8 cellular contexts compared by ENCODE assay signal in genomic region chr4:22356996-22357596, GRCh38.
DNase-seq lines count a peak whose midpoint lies in the region; ATAC-seq and TF ChIP-seq lines count a peak whose summit lies in the region.

No MANE protein-coding gene starts in this region.

- H3K4me3 ChIP-seq in psoas muscle, result no peak overlapping the region

- H3K4me3 Mint-ChIP-seq in stimulated activated naive CD8-positive, alpha-beta T cell treated with anti-CD3 and anti-CD28 coated beads, Interleukin-15, amount 100 ng/mL, for 72 hours, result no peak overlapping the region

- no peak overlapping the region for H3K27ac Mint-ChIP-seq in stimulated activated naive CD8-positive, alpha-beta T cell treated with anti-CD3 and anti-CD28 coated beads, Interleukin-15, amount 100 ng/mL, for 72 hours

- no peaks in the 10 kb centered on the region for H3K27me3 ChIP-seq in psoas muscle (ENCODE audit: insufficient read depth in 3 of 3, low read length in 2 of 3)

- H3K27ac ChIP-seq in psoas muscle, result no peak overlapping the region

- no peak for TF ChIP-seq CTCF in psoas muscle (IDR thresholded peaks at IDR 0.05)

- peaks cover 4% of the 10 kb centered on the region for H3K9me3 ChIP-seq in psoas muscle

- H3K4me1 Mint-ChIP-seq in stimulated activated naive CD8-positive, alpha-beta T cell treated with anti-CD3 and anti-CD28 coated beads, Interleukin-15, amount 100 ng/mL, for 72 hours, result no peaks in the 10 kb centered on the region

- peaks cover 14 to 26% of the 10 kb centered on the region in 2 donors for H3K9me3 Mint-ChIP-seq in stimulated activated naive CD8-positive, alpha-beta T cell treated with anti-CD3 and anti-CD28 coated beads, Interleukin-15, amount 100 ng/mL, for 72 hours

- WGBS in psoas muscle, 3 donors, result 56 to 67% (median 62%) methylated on average over 5 of the region's 5 CpGs

- H3K36me3 ChIP-seq in psoas muscle (ENCODE audit: insufficient read depth in 1 of 2, low read depth in 1 of 2), result no peaks in the 10 kb centered on the region

- peak; percentile 76 for ATAC-seq in stimulated activated naive CD8-positive, alpha-beta T cell treated with anti-CD3 and anti-CD28 coated beads, Interleukin-15, amount 100 ng/mL, for 72 hours
- ATAC-seq in stimulated activated naive CD8-positive, alpha-beta T cell treated with anti-CD3 and anti-CD28 coated beads, Interleukin-15, Interleukin-2, amounts not matched to agents 100 U/mL and 50 U/mL, for 24 hours, result no peak
- no peak for ATAC-seq in GM21528 (IDR thresholded peaks at IDR 0.05; ENCODE audit: low FRiP score, unreplicated experiment)
- ATAC-seq in psoas muscle, result no peak

- H3K27me3 Mint-ChIP-seq in stimulated activated naive CD8-positive, alpha-beta T cell treated with anti-CD3 and anti-CD28 coated beads, Interleukin-15, amount 100 ng/mL, for 72 hours, result peaks cover 14% of the 10 kb centered on the region

- intact Hi-C loops in psoas muscle (cut with DNase I), result no loop called here

- DNase-seq in stimulated activated naive CD8-positive, alpha-beta T cell treated with anti-CD3 and anti-CD28 coated beads, Interleukin-15, amount 100 ng/mL, for 72 hours, result no peak
- DNase-seq in stimulated activated naive CD8-positive, alpha-beta T cell treated with anti-CD3 and anti-CD28 coated beads, Interleukin-15, Interleukin-2, amounts not matched to agents 100 U/mL and 50 U/mL, for 24 hours, result no peak
- DNase-seq in NCI-H2107 (lab: John Stamatoyannopoulos, UW) (peak; percentile 1), cerebellar cortex (ENCODE audit: low spot score) (peak; percentile 33), pons (ENCODE audit: low spot score) (peak; percentile 20), psoas muscle (no peak)
- DNase-seq in stimulated activated naive CD4-positive, alpha-beta T cell (lab: John Stamatoyannopoulos, UW), result no peak

- H3K4me1 ChIP-seq in psoas muscle, result no peaks in the 10 kb centered on the region

Comparison
In these comparisons a context has a peak if more than half of its experiments do, and no peak if none do; other contexts are left out.
1. DNase-seq: peak in NCI-H2107 (single experiment), cerebellar cortex (single experiment) and pons (single experiment); none in stimulated activated naive CD8-positive, alpha-beta T cell treated with anti-CD3 and anti-CD28 coated beads, Interleukin-15, amount 100 ng/mL, for 72 hours (0 of 2), stimulated activated naive CD8-positive, alpha-beta T cell treated with anti-CD3 and anti-CD28 coated beads, Interleukin-15, Interleukin-2, amounts not matched to agents 100 U/mL and 50 U/mL, for 24 hours (single experiment), stimulated activated naive CD4-positive, alpha-beta T cell (0 of 6) and psoas muscle (0 of 2).